Comparison of ENCODE assay signal across 10 cellular contexts in genomic region chr17:8393470-8394231, GRCh38. TPM values are rescaled to one million over a fixed set of nuclear protein-coding genes. Genes with fewer than 3 reads are reported as not detected.
DNase-seq lines count a peak whose midpoint lies in the region; ATAC-seq and TF ChIP-seq lines count a peak whose summit lies in the region.
"Had no signal": no experiment of that assay in that cellular context is flagged by ENCODE, and none has a peak within 500 bp of the region (broad histone marks: within the 10 kb centered on the region; RNA-seq: fewer than 3 reads in every experiment).

No MANE protein-coding gene starts in this region.

- H3K9me3 Mint-ChIP-seq in activated naive CD4-positive, alpha-beta T cell treated with anti-CD3 and anti-CD28 coated beads, Interleukin-2, amount 50 U/mL, for 72 hours = peaks cover 0 to 5% of the 10 kb centered on the region in 2 donors
- H3K9me3 Mint-ChIP-seq in mesothelial cell of epicardium = no peaks in the 10 kb centered on the region

- peaks cover 14% of the 10 kb centered on the region for H3K4me1 Mint-ChIP-seq in mesothelial cell of epicardium

- no peak overlapping the region for H3K4me2 ChIP-seq in OCI-LY3 (ENCODE audit: low read length)

- no peak overlapping the region for H3K27ac ChIP-seq in OCI-LY3 (ENCODE audit: low read length)
- H3K27ac ChIP-seq in substantia nigra (ENCODE audit: low read depth, low read length, poor library complexity, severe bottlenecking) = no peak overlapping the region

- peaks cover 26% of the 10 kb centered on the region for H3K27me3 Mint-ChIP-seq in mesothelial cell of epicardium (ENCODE audit: low read depth)

- no peaks in the 10 kb centered on the region for H3K36me3 Mint-ChIP-seq in activated naive CD4-positive, alpha-beta T cell treated with anti-CD3 and anti-CD28 coated beads, Interleukin-2, amount 50 U/mL, for 72 hours
- H3K36me3 Mint-ChIP-seq in mesothelial cell of epicardium = no peaks in the 10 kb centered on the region

- DNase-seq in EL (peak; percentile 32), mesothelial cell of epicardium (ENCODE audit: low spot score in 2 of 2, unreplicated experiment in 2 of 2) (no peak), T1000 (lab: John Stamatoyannopoulos, UW) (no peak), NCI-H1694 treated with DMSO at 0.1 percent for 48 hours (lab: John Stamatoyannopoulos, UW) (no peak), substantia nigra (lab: John Stamatoyannopoulos, UW) (no peak)
- no peak for DNase-seq in activated naive CD4-positive, alpha-beta T cell treated with anti-CD3 and anti-CD28 coated beads, Interleukin-2, amount 50 U/mL, for 72 hours (ENCODE audit: low spot score in 2 of 2)
- DNase-seq: NCI-H774 had no signal

- H3K27ac Mint-ChIP-seq in activated naive CD4-positive, alpha-beta T cell treated with anti-CD3 and anti-CD28 coated beads, Interleukin-2, amount 50 U/mL, for 72 hours = peak overlapping the region; percentile 85 to 87
- peak overlapping the region; percentile 12 for H3K27ac Mint-ChIP-seq in mesothelial cell of epicardium

- H3K9ac ChIP-seq in OCI-LY3 (ENCODE audit: low read length) = no peak overlapping the region

- TF ChIP-seq CTCF in OCI-LY3 (IDR thresholded peaks at IDR 0.05; ENCODE audit: low read depth, low read length) (no peak), mesothelial cell of epicardium (IDR thresholded peaks at IDR 0.05; ENCODE audit: unreplicated experiment) (no peak)

- peak; percentile 71 to 94 for ATAC-seq in activated naive CD4-positive, alpha-beta T cell treated with anti-CD3 and anti-CD28 coated beads, Interleukin-2, amount 50 U/mL, for 72 hours
- ATAC-seq in GM19467 (IDR thresholded peaks at IDR 0.05; ENCODE audit: unreplicated experiment) = no peak

- H2AFZ ChIP-seq in OCI-LY3 (ENCODE audit: low read depth, low read length) = peak overlapping the region; percentile 60

- H3K4me1 ChIP-seq in OCI-LY3 (ENCODE audit: low read length) = peaks cover 6% of the 10 kb centered on the region

- no peak overlapping the region for H3K4me3 ChIP-seq in OCI-LY3 (ENCODE audit: low read length)

- no peaks in the 10 kb centered on the region for H3K36me3 ChIP-seq in OCI-LY3 (replicated peaks; ENCODE audit: low read depth, low read length)

- no peak overlapping the region for H3K4me3 Mint-ChIP-seq in mesothelial cell of epicardium

- H3K79me2 ChIP-seq in OCI-LY3 (ENCODE audit: low read length) = no peaks in the 10 kb centered on the region

- H3K9me3 ChIP-seq in OCI-LY3 (ENCODE audit: insufficient read depth, low read length) = no peaks in the 10 kb centered on the region

- H4K20me1 ChIP-seq in OCI-LY3 (ENCODE audit: insufficient read depth, low read length) = no peaks in the 10 kb centered on the region

- no peaks in the 10 kb centered on the region for H3K27me3 ChIP-seq in OCI-LY3 (ENCODE audit: low read depth, low read length)

RNA-seq across cellular contexts. Expression of gene RNF222, which starts 4.0 kb away (rescaled TPM):
- under 1 TPM; 0.18 to 0.21 TPM for total RNA-seq in activated naive CD4-positive, alpha-beta T cell treated with anti-CD3 and anti-CD28 coated beads, Interleukin-2, amount 50 U/mL, for 72 hours
- total RNA-seq in mesothelial cell of epicardium = not detected in 3 replicates
- total RNA-seq: activated CD8-positive, alpha-beta memory T cell treated with anti-CD3 and anti-CD28 coated beads for 36 hours had no signal

RNA-seq across cellular contexts. Expression of gene RPL26, which starts 10.7 kb away (rescaled TPM):
- total RNA-seq in activated naive CD4-positive, alpha-beta T cell treated with anti-CD3 and anti-CD28 coated beads, Interleukin-2, amount 50 U/mL, for 72 hours = 1,000 to 10,000 TPM; 2,907 to 3,757 TPM
- total RNA-seq in mesothelial cell of epicardium = 1,879 to 1,981 TPM (median 1,947 TPM) in 3 replicates

RNA-seq across cellular contexts. Expression of gene NDEL1, which starts 42.0 kb away (rescaled TPM):
- total RNA-seq in activated naive CD4-positive, alpha-beta T cell treated with anti-CD3 and anti-CD28 coated beads, Interleukin-2, amount 50 U/mL, for 72 hours = 10 to 100 TPM; 68.1 to 72.4 TPM
- 60.2 to 63.3 TPM (median 61.2 TPM) in 3 replicates for total RNA-seq in mesothelial cell of epicardium

RNA-seq across cellular contexts. Expression of gene ODF4, which starts 54.0 kb away (rescaled TPM):
- not detected for total RNA-seq in activated naive CD4-positive, alpha-beta T cell treated with anti-CD3 and anti-CD28 coated beads, Interleukin-2, amount 50 U/mL, for 72 hours
- not detected in 3 replicates for total RNA-seq in mesothelial cell of epicardium
- total RNA-seq: activated CD8-positive, alpha-beta memory T cell treated with anti-CD3 and anti-CD28 coated beads for 36 hours had no signal
